8 cellular contexts compared by ENCODE assay signal in genomic region chr12:66087365-66087943, GRCh38. TPM values are rescaled to one million over a fixed set of nuclear protein-coding genes. Genes with fewer than 3 reads are reported as not detected.
DNase-seq lines count a peak whose midpoint lies in the region; ATAC-seq, FAIRE-seq and TF ChIP-seq lines count a peak whose summit lies in the region.

No MANE protein-coding gene starts in this region.

- no peaks in the 10 kb centered on the region for H3F3A ChIP-seq in MM.1S (ENCODE audit: insufficient read depth, low read length)

- H3K36me3 ChIP-seq in MM.1S (replicated peaks; ENCODE audit: insufficient read depth, low read length), result no peaks in the 10 kb centered on the region
- H3K36me3 ChIP-seq in breast epithelium, result no peaks in the 10 kb centered on the region
- no peaks in the 10 kb centered on the region for H3K36me3 ChIP-seq in keratinocyte (ENCODE audit: control insufficient read depth in 2 of 2, extremely low read depth in 1 of 2, insufficient read depth in 2 of 2, low read length in 2 of 2)

- no peaks in the 10 kb centered on the region for H3K9me2 ChIP-seq in MM.1S (replicated peaks; ENCODE audit: insufficient read depth, low read length)

- intact Hi-C loops in breast epithelium (cut with DNase I; ENCODE audit: low total_unique reads), result no loop called here

- peaks cover 7% of the 10 kb centered on the region for H3K36me3 Mint-ChIP-seq in T-helper 17 cell (ENCODE audit: low read depth)

- no peaks in the 10 kb centered on the region for H3K4me1 ChIP-seq in MM.1S (ENCODE audit: low read length)
- no peaks in the 10 kb centered on the region for H3K4me1 ChIP-seq in breast epithelium
- H3K4me1 ChIP-seq in keratinocyte (ENCODE audit: control insufficient read depth, extremely low read depth, insufficient read depth, low read length), result peaks cover under 1% of the 10 kb centered on the region

- ATAC-seq in GM21786 (IDR thresholded peaks at IDR 0.05; ENCODE audit: unreplicated experiment), result peak; percentile 88
- ATAC-seq in T-helper 17 cell, result peak; percentile 66
- ATAC-seq in GM18873 (IDR thresholded peaks at IDR 0.05; ENCODE audit: low FRiP score, unreplicated experiment), result no peak

- no peaks in the 10 kb centered on the region for H4K20me1 ChIP-seq in MM.1S (ENCODE audit: insufficient read depth, low read length)
- H4K20me1 ChIP-seq in keratinocyte (ENCODE audit: control insufficient read depth, extremely low read depth, insufficient read depth, low read length), result no peaks in the 10 kb centered on the region

- FAIRE-seq in keratinocyte (lab: Jason Lieb, UNC), result peak; percentile 73

- DNase-seq in ELR (ENCODE audit: low read depth) (peak; percentile 80), MM.1S (peak; percentile 60), T-helper 17 cell (peak in 1 of 3 donors; percentile 33), breast epithelium (ENCODE audit: low spot score in 2 of 2) (peak in 1 of 2 donors; percentile 43), keratinocyte (ENCODE audit: low read depth, low spot score) (no peak)
- DNase-seq in stimulated activated CD4-positive, alpha-beta T cell treated with anti-CD3 and anti-CD28 coated beads, Interleukin-1b, Interleukin-23, amount 100 ng/mL, for 48 hours, result peak; percentile 38

- H3K4me3 Mint-ChIP-seq in T-helper 17 cell, result no peak overlapping the region

- H3K9ac ChIP-seq in MM.1S (ENCODE audit: low read length) (no peak overlapping the region), keratinocyte (ENCODE audit: control insufficient read depth, extremely low read depth, insufficient read depth, low read length) (no peak overlapping the region)

- H3K9me1 ChIP-seq in keratinocyte (ENCODE audit: control insufficient read depth, extremely low read depth, insufficient read depth, low read length), result no peaks in the 10 kb centered on the region

- TF ChIP-seq CTCF in MM.1S (IDR thresholded peaks at IDR 0.05; ENCODE audit: low read length), result peak; percentile 85
- peak in 2 of 3 donors; percentile 64 to 71 for TF ChIP-seq CTCF in breast epithelium (IDR thresholded peaks at IDR 0.05)
- peak; percentile 70 to 80 (median 76) for TF ChIP-seq CTCF in keratinocyte (optimal IDR thresholded peaks at IDR 0.05 in 1 of 3, IDR thresholded peaks at IDR 0.05 in 1 of 3, conservative IDR thresholded peaks at IDR 0.05 in 1 of 3; ENCODE audit: extremely low read depth in 1 of 3, insufficient read depth in 2 of 3, low read length in 3 of 3)

- H3K4me1 Mint-ChIP-seq in T-helper 17 cell, result no peaks in the 10 kb centered on the region

- no peak for TF ChIP-seq POLR2A in breast epithelium (IDR thresholded peaks at IDR 0.05)

- no peaks in the 10 kb centered on the region for H3K27me3 ChIP-seq in MM.1S (replicated peaks; ENCODE audit: insufficient read depth, low read length)
- H3K27me3 ChIP-seq in breast epithelium, result no peaks in the 10 kb centered on the region
- no peaks in the 10 kb centered on the region for H3K27me3 ChIP-seq in keratinocyte (ENCODE audit: control insufficient read depth, extremely low read depth, insufficient read depth, low read length)

- H3K9me3 ChIP-seq in MM.1S (replicated peaks; ENCODE audit: insufficient read depth, low read length), result no peaks in the 10 kb centered on the region
- H3K9me3 ChIP-seq in T-helper 17 cell (ENCODE audit: control insufficient read depth, low read length, poor library complexity, severe bottlenecking), result no peaks in the 10 kb centered on the region
- H3K9me3 ChIP-seq in breast epithelium, result no peaks in the 10 kb centered on the region
- H3K9me3 ChIP-seq in keratinocyte (ENCODE audit: control insufficient read depth, low read depth, low read length), result no peaks in the 10 kb centered on the region

- H3K27me3 Mint-ChIP-seq in T-helper 17 cell, result peaks cover 38% of the 10 kb centered on the region

- dilution Hi-C loops in keratinocyte (cut with MboI; ENCODE audit: extremely low pct_ligation_motif_present, low sequenced_read_pairs), result no loop called here

- H3K4me2 ChIP-seq in MM.1S (ENCODE audit: low read depth, low read length) (peak overlapping the region; percentile 17; the same call in 1 of the 2 replicates), keratinocyte (ENCODE audit: control insufficient read depth, extremely low read depth, insufficient read depth, low read depth, low read length) (no peak overlapping the region)

- no peak overlapping the region; the same call in 1 of the 2 replicates for H3K4me3 ChIP-seq in MM.1S (ENCODE audit: low read length)
- H3K4me3 ChIP-seq in breast epithelium, result no peak overlapping the region
- H3K4me3 ChIP-seq in keratinocyte (ENCODE audit: control insufficient read depth in 2 of 3, extremely low read depth in 1 of 3, insufficient read depth in 2 of 3, low read depth in 1 of 3, low read length in 3 of 3), result no peak overlapping the region

- H3K27ac Mint-ChIP-seq in T-helper 17 cell, result no peak overlapping the region

- H3K27ac ChIP-seq in MM.1S (ENCODE audit: low read length) (no peak overlapping the region), breast epithelium (no peak overlapping the region), keratinocyte (ENCODE audit: control insufficient read depth, insufficient read depth, low read length) (no peak overlapping the region)

- H2AFZ ChIP-seq in MM.1S (ENCODE audit: low read length) (no peak overlapping the region), keratinocyte (ENCODE audit: control insufficient read depth, low read length) (no peak overlapping the region)

- H3K79me2 ChIP-seq in MM.1S (ENCODE audit: low read length), result no peaks in the 10 kb centered on the region
- H3K79me2 ChIP-seq in keratinocyte (ENCODE audit: control insufficient read depth, insufficient read depth, low read length), result no peaks in the 10 kb centered on the region

RNA-seq across cellular contexts. Expression of gene LLPH, which starts 43.1 kb away (rescaled TPM):
- 10 to 100 TPM; 20.7 to 24.0 TPM for total RNA-seq in T-helper 17 cell
- 1 to 10 TPM; 3.9 to 6.6 (median 6.1) TPM for total RNA-seq in breast epithelium
- 15.0 to 36.6 TPM (median 20.5 TPM) in 3 replicates for polyA plus RNA-seq in keratinocyte
- polyA plus RNA-seq in keratinocyte (2011; ENCODE audit: low read depth), result 58.7 TPM
- 22.2 and 38.4 TPM in 2 replicates for polyA plus RNA-seq in keratinocyte (2011; cell fraction: cytosol; rRNA removed)
- 11.6 and 18.0 TPM in 2 replicates for polyA plus RNA-seq in keratinocyte (2011; cell fraction: nucleus; rRNA removed)
- polyA plus RNA-seq in keratinocyte (2012; ENCODE audit: low replicate concordance), result 30.4 and 45.6 TPM in 2 replicates
- polyA minus RNA-seq in keratinocyte, result 0.26 to 4.0 TPM (median 0.99 TPM) in 3 replicates
- polyA minus RNA-seq in keratinocyte (2011; cell fraction: cytosol; rRNA and poly(A)+ RNA removed), result 1.9 TPM
- 1.2 and 2.3 TPM in 2 replicates for polyA minus RNA-seq in keratinocyte (2011; cell fraction: nucleus; rRNA and poly(A)+ RNA removed)
